8 cellular contexts compared by ENCODE assay signal in the genomic region with DNA sequence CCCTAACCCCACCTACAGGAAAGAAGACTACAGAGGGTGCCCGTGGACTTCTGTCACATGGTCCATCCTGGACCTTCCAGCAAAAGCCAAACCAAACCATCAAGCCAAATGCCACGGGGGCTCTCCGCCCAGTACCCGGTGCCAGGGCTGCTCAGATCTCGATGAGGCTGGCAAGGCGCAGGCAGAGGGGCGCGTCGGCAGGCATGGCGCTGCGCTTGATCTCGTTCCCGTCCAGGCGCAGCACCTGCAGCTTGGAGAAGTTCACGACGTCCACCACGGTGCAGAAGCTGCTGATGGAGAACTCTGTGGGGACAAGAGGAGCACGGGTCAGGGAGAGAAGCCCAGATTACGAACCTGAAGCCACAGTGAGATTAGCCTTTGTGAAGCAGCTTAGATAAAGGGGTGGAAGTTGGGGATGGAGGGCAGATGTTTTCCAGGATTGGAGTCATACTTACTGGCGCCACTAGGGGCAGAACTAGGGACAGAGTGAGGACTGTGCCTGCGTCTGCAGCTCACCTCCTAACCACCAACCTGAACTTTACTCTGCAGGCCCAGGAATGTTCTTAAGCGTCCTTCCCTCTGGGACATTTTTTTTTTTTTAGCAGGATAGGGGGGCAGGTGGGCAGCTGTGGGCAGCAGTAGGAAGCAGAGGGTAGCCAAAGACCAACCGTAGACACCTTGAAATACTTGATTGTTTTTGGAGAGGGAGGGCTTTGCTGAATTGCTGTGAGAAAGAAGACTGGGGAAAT.
DNase-seq lines count a peak whose midpoint lies in the region; ATAC-seq, FAIRE-seq and TF ChIP-seq lines count a peak whose summit lies in the region.

No MANE protein-coding gene starts in this region.

- no peak for ATAC-seq in HG03196 (IDR thresholded peaks at IDR 0.05; ENCODE audit: unreplicated experiment)

- TF ChIP-seq CTCF in GM12874 (IDR thresholded peaks at IDR 0.05; ENCODE audit: insufficient read depth, low read depth, low read length): peak; percentile 84

- FAIRE-seq in urothelium cell line (lab: Jason Lieb, UNC): no peak

- in situ Hi-C loops in ACHN (cut with HindIII; ENCODE audit: low pct_ligation_motif_present, low pct_unique_long_range_greater_than_20kb, low sequenced_read_pairs): no loop called here

- DNase-seq in ACHN (peak; percentile 47), NCI-H2107 (lab: John Stamatoyannopoulos, UW) (peak; percentile 51), midbrain (lab: John Stamatoyannopoulos, UW) (peak; percentile 32), urothelium cell line (ENCODE audit: low spot score) (peak; percentile 83)
- DNase-seq in activated CD4-positive, alpha-beta T cell treated with anti-CD3 and anti-CD28 coated beads for 4 hours: peak; percentile 37 to 58
- peak; percentile 25 for DNase-seq in effector CD4-positive, alpha-beta T cell

Comparison
In these comparisons a context has a peak if more than half of its experiments do, and no peak if none do; other contexts are left out.
1. DNase-seq: peak in every context shown above with its lines; median percentile 83 in urothelium cell line; 51 in NCI-H2107; 48 in activated CD4-positive, alpha-beta T cell treated with anti-CD3 and anti-CD28 coated beads for 4 hours; 47 in ACHN; 32 in midbrain; 25 in effector CD4-positive, alpha-beta T cell.